In genomic region chr11:5488798-5489399, GRCh38 we compare ENCODE assay signal across 1 cellular context.
TF ChIP-seq lines count a peak whose summit lies in the region.

No MANE protein-coding gene starts in this region.

TF ChIP-seq in HCT116, 20 proteins besides CTCF, POLR2A, EP300 and RAD21 (continued from another document):
- TF ChIP-seq FOSL1 (IDR thresholded peaks at IDR 0.05; ENCODE audit: low read depth) (no peak), EGR1 (IDR thresholded peaks at IDR 0.05; ENCODE audit: low read depth) (no peak), ZFX (IDR thresholded peaks at IDR 0.05) (no peak), EZH2 (IDR thresholded peaks at IDR 0.05) (no peak), CBX3 (IDR thresholded peaks at IDR 0.05; ENCODE audit: low read depth) (no peak), ZNF274 (IDR thresholded peaks at IDR 0.05; ENCODE audit: low read depth, low read length) (no peak), SIN3A (IDR thresholded peaks at IDR 0.05; ENCODE audit: low read depth) (no peak), CEBPB (IDR thresholded peaks at IDR 0.05; ENCODE audit: low read depth) (no peak), TCF7L2 (IDR thresholded peaks at IDR 0.05; ENCODE audit: borderline replicate concordance, extremely low read depth, insufficient read depth, insufficient read length) (no peak)
- TF ChIP-seq, protein P1, sequence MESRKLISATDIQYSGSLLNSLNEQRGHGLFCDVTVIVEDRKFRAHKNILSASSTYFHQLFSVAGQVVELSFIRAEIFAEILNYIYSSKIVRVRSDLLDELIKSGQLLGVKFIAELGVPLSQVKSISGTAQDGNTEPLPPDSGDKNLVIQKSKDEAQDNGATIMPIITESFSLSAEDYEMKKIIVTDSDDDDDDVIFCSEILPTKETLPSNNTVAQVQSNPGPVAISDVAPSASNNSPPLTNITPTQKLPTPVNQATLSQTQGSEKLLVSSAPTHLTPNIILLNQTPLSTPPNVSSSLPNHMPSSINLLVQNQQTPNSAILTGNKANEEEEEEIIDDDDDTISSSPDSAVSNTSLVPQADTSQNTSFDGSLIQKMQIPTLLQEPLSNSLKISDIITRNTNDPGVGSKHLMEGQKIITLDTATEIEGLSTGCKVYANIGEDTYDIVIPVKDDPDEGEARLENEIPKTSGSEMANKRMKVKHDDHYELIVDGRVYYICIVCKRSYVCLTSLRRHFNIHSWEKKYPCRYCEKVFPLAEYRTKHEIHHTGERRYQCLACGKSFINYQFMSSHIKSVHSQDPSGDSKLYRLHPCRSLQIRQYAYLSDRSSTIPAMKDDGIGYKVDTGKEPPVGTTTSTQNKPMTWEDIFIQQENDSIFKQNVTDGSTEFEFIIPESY (IDR thresholded peaks at IDR 0.05; ENCODE audit: extremely low read depth, insufficient replicate concordance, low read length) = no peak
